8 cellular contexts compared by ENCODE assay signal in genomic region chr1:201495447-201496295, GRCh38. TPM values are rescaled to one million over a fixed set of nuclear protein-coding genes. Genes with fewer than 3 reads are reported as not detected.
DNase-seq lines count a peak whose midpoint lies in the region; ATAC-seq and TF ChIP-seq lines count a peak whose summit lies in the region.

No MANE protein-coding gene starts in this region.

- peak in 1 of 2 donors; percentile 54 for TF ChIP-seq POLR2A in tibial nerve (IDR thresholded peaks at IDR 0.05)

- no peaks in the 10 kb centered on the region for H3K9me3 ChIP-seq in mucosa of descending colon
- H3K9me3 ChIP-seq in tibial nerve = no peaks in the 10 kb centered on the region

- H3K36me3 ChIP-seq in mucosa of descending colon (ENCODE audit: low read depth) = no peaks in the 10 kb centered on the region
- H3K36me3 ChIP-seq in tibial nerve = peaks cover 0 to 32% (median 0%) of the 10 kb centered on the region in 3 donors

- no peak overlapping the region for H3K4me3 ChIP-seq in mucosa of descending colon
- H3K4me3 ChIP-seq in tibial nerve = peak overlapping the region in 3 of 4 donors; percentile 5 to 13 (median 5)

- TF ChIP-seq CTCF in mucosa of descending colon (IDR thresholded peaks at IDR 0.05) (no peak), tibial nerve (IDR thresholded peaks at IDR 0.05) (peak in 1 of 5 experiments; percentile 6), GM10248 (IDR thresholded peaks at IDR 0.05; ENCODE audit: control extremely low read depth, extremely low read depth, low read depth, missing control alignments) (no peak), GM13977 (IDR thresholded peaks at IDR 0.05; ENCODE audit: extremely low read depth, insufficient read depth, missing control alignments) (no peak)

- 24 to 28% methylated on average over 12 of the region's 12 CpGs for WGBS in tibial nerve, 2 donors

- intact Hi-C loops in mucosa of descending colon (cut with DNase I, micrococcal nuclease) = no loop called here

- POLR2A ChIA-PET in GM10248 (lab: Yijun Ruan, JAX) = no interaction called here

- DNase-seq in NCI-H460 (ENCODE audit: extremely low read depth, low read depth) = peak; percentile 64
- peak; percentile 58 to 73 (median 63) for DNase-seq in mucosa of descending colon
- peak; percentile 65 to 72 for DNase-seq in tibial nerve (ENCODE audit: low spot score in 2 of 2)
- DNase-seq in amniotic stem cell (lab: John Stamatoyannopoulos, UW) = no peak
- no peak for DNase-seq in GM10248 (ENCODE audit: extremely low spot score)
- no peak for DNase-seq in GM13977 (ENCODE audit: low spot score)

- peak; percentile 86 for ATAC-seq in esophagus mucosa
- ATAC-seq in mucosa of descending colon = peak; percentile 52
- no peak for ATAC-seq in GM18907 (IDR thresholded peaks at IDR 0.05; ENCODE audit: unreplicated experiment)

- in situ Hi-C loops in GM13977 (cut with MboI; ENCODE audit: low pct_unique_long_range_greater_than_20kb, low sequenced_read_pairs, unreplicated experiment) = no loop called here

- peak; percentile 89 to 98 for TF ChIP-seq EP300 in tibial nerve (IDR thresholded peaks at IDR 0.05)

- H3K27ac ChIP-seq in tibial nerve = peak overlapping the region; percentile 88 to 98 (median 93)

- H3K4me1 ChIP-seq in mucosa of descending colon (ENCODE audit: low read depth) (peaks cover 13% of the 10 kb centered on the region), tibial nerve (peaks cover 7 to 98% (median 86%) of the 10 kb centered on the region in 4 donors)

- no peaks in the 10 kb centered on the region for H3K27me3 ChIP-seq in tibial nerve

- CTCF ChIA-PET in GM10248 (lab: Yijun Ruan, JAX) = interaction anchor here (1.6 to 29.4 kb wide), 6 partner anchors 0 to 60 kb away, joined by 3 to 685 read pairs (median 255); partner anchors contain the start of gene CSRP1

RNA-seq across cellular contexts. Expression of gene CSRP1, which starts 11.3 kb away (rescaled TPM):
- 729 and 850 TPM in 2 replicates for total RNA-seq in NCI-H460 (2014; rRNA removed; shearing (Covaris generic))
- polyA plus RNA-seq in NCI-H460 (2014; cell fraction: nucleus; rRNA removed) = 1,097 and 1,161 TPM in 2 replicates
- total RNA-seq in esophagus mucosa (115 TPM), mucosa of descending colon (1,000 to 10,000 TPM in 1 of 3 donors, 100 to 1,000 TPM in 2; 150 to 1,587 (median 214) TPM), tibial nerve (1,000 to 10,000 TPM in 3 of 4 donors, 100 to 1,000 TPM in 1; 548 to 1,751 (median 1,444) TPM)

RNA-seq across cellular contexts. Expression of gene PHLDA3, which starts 26.7 kb away (rescaled TPM):
- total RNA-seq in NCI-H460 (2014; rRNA removed; shearing (Covaris generic)) = 53.8 and 54.6 TPM in 2 replicates
- polyA plus RNA-seq in NCI-H460 (2014; cell fraction: nucleus; rRNA removed) = 32.9 and 44.9 TPM in 2 replicates
- total RNA-seq in esophagus mucosa (78.6 TPM), mucosa of descending colon (100 to 1,000 TPM in 1 of 3 donors, 10 to 100 TPM in 1, 1 to 10 TPM in 1; 8.5 to 106 (median 12.4) TPM), tibial nerve (100 to 1,000 TPM; 243 to 301 (median 271) TPM)

RNA-seq across cellular contexts. Expression of gene NAV1, which starts 43.3 kb away (rescaled TPM):
- 0.92 and 0.94 TPM in 2 replicates for total RNA-seq in NCI-H460 (2014; rRNA removed; shearing (Covaris generic))
- 0.90 and 1.4 TPM in 2 replicates for polyA plus RNA-seq in NCI-H460 (2014; cell fraction: nucleus; rRNA removed)
- total RNA-seq in esophagus mucosa = 26.4 TPM
- total RNA-seq in mucosa of descending colon = 10 to 100 TPM; 13.7 to 64.3 (median 16.7) TPM
- 10 to 100 TPM; 22.9 to 49.2 (median 34.2) TPM for total RNA-seq in tibial nerve

Comparison
In these comparisons a context has a peak if more than half of its experiments do, and no peak if none do; other contexts are left out.
1. DNase-seq: peak in NCI-H460 (single experiment), mucosa of descending colon (3 of 3) and tibial nerve (2 of 2); none in amniotic stem cell (single experiment), GM10248 (single experiment) and GM13977 (single experiment).